33 cellular contexts compared by ENCODE assay signal in genomic region chr13:111652676-111653075, GRCh38.
"Had no signal": no experiment of that assay in that cellular context is flagged by ENCODE, and none has a peak within 500 bp of the region (broad histone marks: within the 10 kb centered on the region; RNA-seq: fewer than 3 reads in every experiment).

No MANE protein-coding gene starts in this region.

- H3K27ac Mint-ChIP-seq: activated B cell treated with CpG ODN at 0.5 μM for 24 hours; activated CD4-positive, alpha-beta memory T cell treated with anti-CD3 and anti-CD28 coated beads, Interleukin-2, amount 10 ng/mL, durations not matched to agents 7 days and 5 days; activated CD4-positive, alpha-beta T cell treated with anti-CD3 and anti-CD28 coated beads, Interleukin-2, amount 10 ng/mL, durations not matched to agents 7 days and 5 days; activated CD8-positive, alpha-beta memory T cell treated with anti-CD3 and anti-CD28 coated beads, Interleukin-2, amount 10 ng/mL, durations not matched to agents 7 days and 5 days; activated CD8-positive, alpha-beta T cell treated with anti-CD3 and anti-CD28 coated beads, Interleukin-2, amount 10 ng/mL, durations not matched to agents 7 days and 5 days; activated naive CD4-positive, alpha-beta T cell treated with anti-CD3 and anti-CD28 coated beads, Interleukin-2, amount 10 ng/mL, durations not matched to agents 7 days and 5 days; activated naive CD4-positive, alpha-beta T cell treated with anti-CD3 and anti-CD28 coated beads, Interleukin-2, amount 50 U/mL, for 24 hours; activated naive CD8-positive, alpha-beta T cell; activated naive CD8-positive, alpha-beta T cell treated with anti-CD3 and anti-CD28 coated beads, Interleukin-2, amount 10 ng/mL, durations not matched to agents 7 days and 5 days; activated naive CD8-positive, alpha-beta T cell treated with anti-CD3 and anti-CD28 coated beads, Interleukin-2, amount 50 U/mL, for 24 hours; activated T-cell treated with anti-CD3 and anti-CD28 coated beads, Interleukin-2, amount 50 U/mL, for 24 hours; activated T-helper 2 cell treated with anti-CD3 and anti-CD28 coated beads, Interferon-gamma antibody, Interleukin-2, Interleukin-4, amounts not matched to agents 10 μg/mL and 5 μg/mL and 100 μg/mL, durations not matched to agents 14 hours and 24 hours and 36 hours; brain; T-helper 1 cell treated with Interleukin-12 subunit alpha and Interleukin-12 subunit beta and Interleukin-4 antibody, amounts not matched to agents 30 μg/mL and 1 μg/mL, for 36 hours; T-helper 2 cell treated with Interferon-gamma antibody and Interleukin-4, amounts not matched to agents 5 μg/mL and 100 μg/mL, for 36 hours had no signal

- H3K36me3 Mint-ChIP-seq: activated CD8-positive, alpha-beta memory T cell treated with anti-CD3 and anti-CD28 coated beads, Interleukin-2, amount 10 ng/mL, durations not matched to agents 7 days and 5 days; activated naive CD4-positive, alpha-beta T cell treated with anti-CD3 and anti-CD28 coated beads, Interleukin-2, amount 10 ng/mL, durations not matched to agents 7 days and 5 days; activated naive CD4-positive, alpha-beta T cell treated with anti-CD3 and anti-CD28 coated beads, Interleukin-2, amount 50 U/mL, for 24 hours; activated naive CD8-positive, alpha-beta T cell; activated naive CD8-positive, alpha-beta T cell treated with anti-CD3 and anti-CD28 coated beads, Interleukin-2, amount 10 ng/mL, durations not matched to agents 7 days and 5 days; brain had no signal

- H3K36me3 ChIP-seq: ascending aorta, cardiac muscle cell had no signal

- H3K4me1 Mint-ChIP-seq: activated B cell treated with CpG ODN at 0.5 μM for 24 hours; activated CD4-positive, alpha-beta memory T cell treated with anti-CD3 and anti-CD28 coated beads, Interleukin-2, amount 10 ng/mL, durations not matched to agents 7 days and 5 days; activated CD4-positive, alpha-beta T cell treated with anti-CD3 and anti-CD28 coated beads, Interleukin-2, amount 10 ng/mL, durations not matched to agents 7 days and 5 days; activated CD8-positive, alpha-beta memory T cell treated with anti-CD3 and anti-CD28 coated beads, Interleukin-2, amount 10 ng/mL, durations not matched to agents 7 days and 5 days; activated naive CD4-positive, alpha-beta T cell treated with anti-CD3 and anti-CD28 coated beads, Interleukin-2, amount 10 ng/mL, durations not matched to agents 7 days and 5 days; activated naive CD4-positive, alpha-beta T cell treated with anti-CD3 and anti-CD28 coated beads, Interleukin-2, amount 50 U/mL, for 24 hours; activated naive CD8-positive, alpha-beta T cell treated with anti-CD3 and anti-CD28 coated beads, Interleukin-2, amount 10 ng/mL, durations not matched to agents 7 days and 5 days; activated naive CD8-positive, alpha-beta T cell treated with anti-CD3 and anti-CD28 coated beads, Interleukin-2, amount 50 U/mL, for 24 hours had no signal

- H3K27ac ChIP-seq: ascending aorta, cardiac muscle cell, VCaP had no signal

- H3K4me1 ChIP-seq: ascending aorta had no signal

- H3K4me3 Mint-ChIP-seq: activated B cell treated with CpG ODN at 0.5 μM for 24 hours; activated CD4-positive, alpha-beta memory T cell treated with anti-CD3 and anti-CD28 coated beads, Interleukin-2, amount 10 ng/mL, durations not matched to agents 7 days and 5 days; activated CD4-positive, alpha-beta T cell treated with anti-CD3 and anti-CD28 coated beads, Interleukin-2, amount 10 ng/mL, durations not matched to agents 7 days and 5 days; activated CD8-positive, alpha-beta memory T cell treated with anti-CD3 and anti-CD28 coated beads, Interleukin-2, amount 10 ng/mL, durations not matched to agents 7 days and 5 days; activated CD8-positive, alpha-beta T cell treated with anti-CD3 and anti-CD28 coated beads, Interleukin-2, amount 10 ng/mL, durations not matched to agents 7 days and 5 days; activated naive CD4-positive, alpha-beta T cell treated with anti-CD3 and anti-CD28 coated beads, Interleukin-2, amount 10 ng/mL, durations not matched to agents 7 days and 5 days; activated naive CD4-positive, alpha-beta T cell treated with anti-CD3 and anti-CD28 coated beads, Interleukin-2, amount 50 U/mL, for 24 hours; activated naive CD8-positive, alpha-beta T cell; activated naive CD8-positive, alpha-beta T cell treated with anti-CD3 and anti-CD28 coated beads, Interleukin-2, amount 10 ng/mL, durations not matched to agents 7 days and 5 days; activated naive CD8-positive, alpha-beta T cell treated with anti-CD3 and anti-CD28 coated beads, Interleukin-2, amount 50 U/mL, for 24 hours; activated T-cell treated with anti-CD3 and anti-CD28 coated beads, Interleukin-2, amount 50 U/mL, for 24 hours; brain; T-helper 1 cell treated with Interleukin-12 subunit alpha and Interleukin-12 subunit beta and Interleukin-4 antibody, amounts not matched to agents 30 μg/mL and 1 μg/mL, for 36 hours; T-helper 2 cell treated with Interferon-gamma antibody and Interleukin-4, amounts not matched to agents 5 μg/mL and 100 μg/mL, for 36 hours had no signal

- H3K9me3 ChIP-seq: ascending aorta had no signal

- DNase-seq: activated B cell treated with CpG ODN at 0.5 μM for 24 hours; activated CD4-positive, alpha-beta memory T cell treated with anti-CD3 and anti-CD28 coated beads, Interleukin-2, amount 10 ng/mL, durations not matched to agents 7 days and 5 days; activated CD4-positive, alpha-beta T cell treated with anti-CD3 and anti-CD28 coated beads for 4 hours; activated CD4-positive, alpha-beta T cell treated with anti-CD3 and anti-CD28 coated beads, Interleukin-2, amount 10 ng/mL, durations not matched to agents 7 days and 5 days; activated CD4-positive, alpha-beta T cell treated with anti-CD3 and anti-CD28 coated beads, Interleukin-2, amount 50 U/mL, for 48 hours; activated CD4-positive, CD25-positive, alpha-beta regulatory T cell treated with anti-CD3 and anti-CD28 coated beads, Interleukin-2, amount 50 U/mL, for 72 hours; activated CD8-positive, alpha-beta memory T cell treated with anti-CD3 and anti-CD28 coated beads for 24 hours; activated CD8-positive, alpha-beta memory T cell treated with anti-CD3 and anti-CD28 coated beads, Interleukin-2, amount 10 ng/mL, durations not matched to agents 7 days and 5 days; activated CD8-positive, alpha-beta memory T cell treated with anti-CD3 and anti-CD28 coated beads, Interleukin-2, amount 50 U/mL, for 48 hours; activated CD8-positive, alpha-beta T cell treated with anti-CD3 and anti-CD28 coated beads, Interleukin-2, amount 10 ng/mL, durations not matched to agents 7 days and 5 days; activated gamma-delta T cell; activated naive CD4-positive, alpha-beta T cell treated with anti-CD3 and anti-CD28 coated beads, Interleukin-2, amount 10 ng/mL, durations not matched to agents 7 days and 5 days; activated naive CD4-positive, alpha-beta T cell treated with Interleukin-2 at 50 U/mL for 16 hours; activated naive CD8-positive, alpha-beta T cell treated with anti-CD3 and anti-CD28 coated beads, Interleukin-2, amount 10 ng/mL, durations not matched to agents 7 days and 5 days; activated naive CD8-positive, alpha-beta T cell treated with anti-CD3 and anti-CD28 coated beads, Interleukin-2, amount 50 U/mL, for 24 hours; activated T-cell treated with anti-CD3 and anti-CD28 coated beads, Interleukin-2, amount 50 U/mL, for 24 hours; activated T-cell treated with anti-CD3 and anti-CD28 coated beads, Interleukin-2, amount 50 U/mL, for 48 hours; amygdala; anterior cingulate cortex; central memory CD4-positive, alpha-beta T cell; SW 1271; T-helper 1 cell; T-helper 2 cell; T-helper 9 cell had no signal

- H3K27me3 ChIP-seq: ascending aorta had no signal

- ATAC-seq: activated CD8-positive, alpha-beta memory T cell treated with anti-CD3 and anti-CD28 coated beads, Interleukin-2, amount 10 ng/mL, durations not matched to agents 7 days and 5 days; activated CD8-positive, alpha-beta T cell treated with anti-CD3 and anti-CD28 coated beads, Interleukin-2, amount 10 ng/mL, durations not matched to agents 7 days and 5 days; activated naive CD8-positive, alpha-beta T cell treated with anti-CD3 and anti-CD28 coated beads, Interleukin-2, amount 50 U/mL, for 24 hours had no signal

- H3K4me3 ChIP-seq: ascending aorta, cardiac muscle cell had no signal

- H3K27me3 Mint-ChIP-seq: activated naive CD4-positive, alpha-beta T cell treated with anti-CD3 and anti-CD28 coated beads, Interleukin-2, amount 10 ng/mL, durations not matched to agents 7 days and 5 days had no signal

- H3K9me3 Mint-ChIP-seq: activated B cell treated with CpG ODN at 0.5 μM for 24 hours; activated CD4-positive, alpha-beta memory T cell treated with anti-CD3 and anti-CD28 coated beads, Interleukin-2, amount 10 ng/mL, durations not matched to agents 7 days and 5 days; activated CD4-positive, alpha-beta T cell treated with anti-CD3 and anti-CD28 coated beads, Interleukin-2, amount 10 ng/mL, durations not matched to agents 7 days and 5 days; activated naive CD4-positive, alpha-beta T cell treated with anti-CD3 and anti-CD28 coated beads, Interleukin-2, amount 10 ng/mL, durations not matched to agents 7 days and 5 days; activated naive CD4-positive, alpha-beta T cell treated with anti-CD3 and anti-CD28 coated beads, Interleukin-2, amount 50 U/mL, for 24 hours; activated naive CD8-positive, alpha-beta T cell treated with anti-CD3 and anti-CD28 coated beads, Interleukin-2, amount 10 ng/mL, durations not matched to agents 7 days and 5 days; activated naive CD8-positive, alpha-beta T cell treated with anti-CD3 and anti-CD28 coated beads, Interleukin-2, amount 50 U/mL, for 24 hours; activated T-cell treated with anti-CD3 and anti-CD28 coated beads, Interleukin-2, amount 50 U/mL, for 24 hours; activated T-helper 2 cell treated with anti-CD3 and anti-CD28 coated beads, Interferon-gamma antibody, Interleukin-2, Interleukin-4, amounts not matched to agents 10 μg/mL and 5 μg/mL and 100 μg/mL, durations not matched to agents 14 hours and 24 hours and 36 hours; T-helper 1 cell treated with Interleukin-12 subunit alpha and Interleukin-12 subunit beta and Interleukin-4 antibody, amounts not matched to agents 30 μg/mL and 1 μg/mL, for 36 hours; T-helper 2 cell treated with Interferon-gamma antibody and Interleukin-4, amounts not matched to agents 5 μg/mL and 100 μg/mL, for 36 hours had no signal
